In the genomic region with DNA sequence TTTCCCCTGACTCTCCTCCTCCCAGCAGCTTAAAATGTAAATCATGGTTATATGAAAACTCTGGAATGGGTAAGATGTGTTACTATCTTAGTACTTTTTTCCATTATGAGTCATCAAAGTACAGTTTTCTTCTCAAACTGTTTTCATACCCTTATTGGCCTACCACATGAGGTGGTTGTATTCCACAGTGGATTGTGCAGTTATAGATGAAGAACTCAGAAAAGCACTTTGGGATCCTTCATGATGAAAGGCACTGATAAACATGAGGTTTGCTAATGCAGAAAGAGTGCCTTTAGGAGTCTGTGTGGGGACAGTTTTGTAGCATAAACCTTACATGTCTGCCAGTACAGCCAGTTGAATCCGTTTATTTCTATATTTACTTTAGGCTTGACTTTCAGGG, we compare ENCODE assay signal across 22 cellular contexts. TPM values are rescaled to one million over a fixed set of nuclear protein-coding genes. Genes with fewer than 3 reads are reported as not detected.
DNase-seq lines count a peak whose midpoint lies in the region; ATAC-seq lines count a peak whose summit lies in the region.
"Had no signal": no experiment of that assay in that cellular context is flagged by ENCODE, and none has a peak within 500 bp of the region (broad histone marks: within the 10 kb centered on the region; RNA-seq: fewer than 3 reads in every experiment).

No MANE protein-coding gene starts in this region.

- H3K27me3 Mint-ChIP-seq in activated naive CD8-positive, alpha-beta T cell treated with anti-CD3 and anti-CD28 coated beads, Interleukin-2, amount 50 U/mL, for 24 hours, result no peaks in the 10 kb centered on the region
- H3K27me3 Mint-ChIP-seq in immature natural killer cell (ENCODE audit: low read depth in 3 of 3), result peaks cover under 1 to 8% (median 1%) of the 10 kb centered on the region in 3 donors

- H3K4me1 Mint-ChIP-seq in activated naive CD8-positive, alpha-beta T cell treated with anti-CD3 and anti-CD28 coated beads, Interleukin-2, amount 50 U/mL, for 24 hours, result peaks cover 17% of the 10 kb centered on the region
- H3K4me1 Mint-ChIP-seq in immature natural killer cell, result no peaks in the 10 kb centered on the region

- peak overlapping the region; percentile 79 for H3K27ac Mint-ChIP-seq in activated naive CD8-positive, alpha-beta T cell treated with anti-CD3 and anti-CD28 coated beads, Interleukin-2, amount 50 U/mL, for 24 hours
- peak overlapping the region in 1 of 6 donors; percentile 51 for H3K27ac Mint-ChIP-seq in immature natural killer cell

- H3K4me2 ChIP-seq in neuronal stem cell (ENCODE audit: insufficient read depth, low read length, poor library complexity, severe bottlenecking), result no peak overlapping the region
- H3K4me2 ChIP-seq: BLaER1, PC-9 had no signal

- H2AFZ ChIP-seq in ACC112 (ENCODE audit: low read length, unreplicated experiment) (no peak overlapping the region), neuronal stem cell (ENCODE audit: low read length) (no peak overlapping the region)
- H2AFZ ChIP-seq: PC-9 had no signal

- H3K4me3 ChIP-seq in ACC112 (ENCODE audit: low read depth, low read length), result no peak overlapping the region
- H3K4me3 ChIP-seq in neuronal stem cell (ENCODE audit: low read length in 2 of 2), result no peak overlapping the region
- H3K4me3 ChIP-seq: BLaER1, HAP-1, PC-9 had no signal

- H3K23ac ChIP-seq in neuronal stem cell (ENCODE audit: low read depth, low read length, poor library complexity), result no peak overlapping the region

- no peaks in the 10 kb centered on the region for H3K9me3 ChIP-seq in neuronal stem cell (replicated peaks in 1 of 2; ENCODE audit: control insufficient read depth in 2 of 2, insufficient read depth in 1 of 2, low read depth in 1 of 2, low read length in 2 of 2)
- H3K9me3 ChIP-seq: BLaER1, HAP-1 had no signal

- no peak overlapping the region for H4K91ac ChIP-seq in neuronal stem cell (ENCODE audit: low read depth, low read length, poor library complexity)

- no peak overlapping the region for H3K14ac ChIP-seq in neuronal stem cell (ENCODE audit: low read length)

- H3K79me1 ChIP-seq in neuronal stem cell (ENCODE audit: low read depth, low read length), result no peaks in the 10 kb centered on the region

- H2BK120ac ChIP-seq in neuronal stem cell (ENCODE audit: low read depth, low read length), result no peak overlapping the region

- no peak overlapping the region for H3K4ac ChIP-seq in neuronal stem cell (ENCODE audit: low read length)

- no peak overlapping the region for H4K8ac ChIP-seq in neuronal stem cell (ENCODE audit: low read depth, low read length)

- H3K36me3 ChIP-seq in ACC112 (ENCODE audit: insufficient read depth, low read length) (peaks cover 46% of the 10 kb centered on the region), neuronal stem cell (replicated peaks in 1 of 2; ENCODE audit: control insufficient read depth in 2 of 2, insufficient read depth in 2 of 2, low read length in 2 of 2) (peaks cover 26 to 98% of the 10 kb centered on the region in 2 donors)

- H2BK15ac ChIP-seq in neuronal stem cell (ENCODE audit: low read length), result no peak overlapping the region

- no peak overlapping the region for H2BK12ac ChIP-seq in neuronal stem cell (ENCODE audit: low read length)

- no peak overlapping the region for H2BK5ac ChIP-seq in neuronal stem cell (ENCODE audit: low read length)

- ATAC-seq in activated naive CD8-positive, alpha-beta T cell treated with anti-CD3 and anti-CD28 coated beads, Interleukin-2, amount 50 U/mL, for 24 hours, result peak; percentile 72

- H3K4me1 ChIP-seq in ACC112 (ENCODE audit: control insufficient read depth, insufficient read depth, low read length, unreplicated experiment) (peaks cover 4% of the 10 kb centered on the region), neuronal stem cell (ENCODE audit: control insufficient read depth in 2 of 2, insufficient read depth in 1 of 2, low read depth in 1 of 2, low read length in 2 of 2) (no peaks in the 10 kb centered on the region)
- H3K4me1 ChIP-seq: BLaER1, HAP-1 had no signal

- WGBS in neuronal stem cell (ENCODE audit: extremely low coverage in 2 of 2, insufficient read length in 2 of 2, insufficient replicate concordance in 1 of 2), 2 donors, result no CpG with 5 or more reads among the region's 1 CpG

- no peak overlapping the region for H3K9ac ChIP-seq in neuronal stem cell (ENCODE audit: low read depth, low read length, poor library complexity)
- H3K9ac ChIP-seq: BLaER1 had no signal

- H3K27me3 ChIP-seq in ACC112 (ENCODE audit: insufficient read depth, low read length) (no peaks in the 10 kb centered on the region), neuronal stem cell (ENCODE audit: control insufficient read depth in 3 of 3, insufficient read depth in 3 of 3, low read depth in 1 of 3, low read length in 3 of 3) (no peaks in the 10 kb centered on the region)
- H3K27me3 ChIP-seq: BLaER1 had no signal

- H3K4me3 Mint-ChIP-seq in activated naive CD8-positive, alpha-beta T cell treated with anti-CD3 and anti-CD28 coated beads, Interleukin-2, amount 50 U/mL, for 24 hours, result no peak overlapping the region
- H3K4me3 Mint-ChIP-seq in immature natural killer cell, result no peak overlapping the region

- peaks cover 78% of the 10 kb centered on the region for H3K36me3 Mint-ChIP-seq in activated naive CD8-positive, alpha-beta T cell treated with anti-CD3 and anti-CD28 coated beads, Interleukin-2, amount 50 U/mL, for 24 hours (ENCODE audit: low read depth)
- peaks cover 46 to 61% (median 49%) of the 10 kb centered on the region in 3 donors for H3K36me3 Mint-ChIP-seq in immature natural killer cell

- DNase-seq in GM03348 (ENCODE audit: low spot score) (peak; percentile 9), iris pigment epithelial cell (ENCODE audit: low read depth) (peak; percentile 73), NCI-H146 treated with DMSO at 0.1 percent for 48 hours (lab: John Stamatoyannopoulos, UW; ENCODE audit: unreplicated experiment) (no peak), immature natural killer cell (no peak), NCI-H2107 (lab: John Stamatoyannopoulos, UW) (no peak), neuronal stem cell (ENCODE audit: low spot score) (no peak)
- DNase-seq in activated naive CD8-positive, alpha-beta T cell treated with anti-CD3 and anti-CD28 coated beads, Interleukin-2, amount 50 U/mL, for 24 hours, result no peak
- DNase-seq: anterior cingulate cortex, foreskin fibroblast, KBM-7, mesendoderm, NCI-H146, NCI-H510A treated with DMSO at 0.1 percent for 48 hours, nucleus accumbens, PC-9, small intestine, substantia nigra, SW 1271, WERI-Rb-1 had no signal

- H3K18ac ChIP-seq in neuronal stem cell (ENCODE audit: low read length), result no peak overlapping the region

- no peaks in the 10 kb centered on the region for H3K9me3 Mint-ChIP-seq in activated naive CD8-positive, alpha-beta T cell treated with anti-CD3 and anti-CD28 coated beads, Interleukin-2, amount 50 U/mL, for 24 hours
- no peaks in the 10 kb centered on the region for H3K9me3 Mint-ChIP-seq in immature natural killer cell

- peak overlapping the region; percentile 39 for H3K27ac ChIP-seq in ACC112 (ENCODE audit: low read depth, low read length)
- H3K27ac ChIP-seq in neuronal stem cell (replicated peaks; ENCODE audit: low read length), result no peak overlapping the region
- H3K27ac ChIP-seq: BLaER1, PC-9, WERI-Rb-1 had no signal

- H3K79me2 ChIP-seq in ACC112 (ENCODE audit: control insufficient read depth, insufficient read depth, low read length, unreplicated experiment), result no peaks in the 10 kb centered on the region

- no peak overlapping the region for H2AK5ac ChIP-seq in neuronal stem cell (ENCODE audit: low read depth, low read length)

RNA-seq across cellular contexts. Expression of a gene that starts 32.0 kb away (rescaled TPM):
- not detected for polyA plus RNA-seq in immature natural killer cell
- polyA plus RNA-seq in neuronal stem cell (2013, experiment 1 of 2), result not detected
- not detected for polyA plus RNA-seq in neuronal stem cell (2013, experiment 2 of 2)
- polyA plus RNA-seq: small intestine had no signal

Comparison
In these comparisons a context has a peak if more than half of its experiments do, and no peak if none do; other contexts are left out.
1. DNase-seq: peak in GM03348 (single experiment) and iris pigment epithelial cell (single experiment); none in activated naive CD8-positive, alpha-beta T cell treated with anti-CD3 and anti-CD28 coated beads, Interleukin-2, amount 50 U/mL, for 24 hours (single experiment), NCI-H146 treated with DMSO at 0.1 percent for 48 hours (single experiment), immature natural killer cell (0 of 3), NCI-H2107 (single experiment) and neuronal stem cell (single experiment).